Comparison of ENCODE assay signal across 18 cellular contexts in genomic region chr11:121586727-121587126, GRCh38.
"Had no signal": no experiment of that assay in that cellular context is flagged by ENCODE, and none has a peak within 500 bp of the region (broad histone marks: within the 10 kb centered on the region; RNA-seq: fewer than 3 reads in every experiment).

No MANE protein-coding gene starts in this region.

- DNase-seq: activated CD4-positive, alpha-beta T cell treated with anti-CD3 and anti-CD28 coated beads for 4 hours; activated CD8-positive, alpha-beta memory T cell treated with anti-CD3 and anti-CD28 coated beads for 24 hours; activated naive CD4-positive, alpha-beta T cell treated with anti-CD3 and anti-CD28 coated beads, Interleukin-2, amount 50 U/mL, for 16 hours; anterior cingulate cortex; foreskin keratinocyte; heart left ventricle; lower lobe of right lung; midbrain; nucleus accumbens; right cardiac atrium; stimulated activated CD4-positive, alpha-beta T cell treated with anti-CD3 and anti-CD28 coated beads, Interleukin-1b, Interleukin-23, amount 100 ng/mL, for 48 hours; T-cell had no signal

- H3K27ac ChIP-seq: foreskin keratinocyte, heart left ventricle, lower lobe of right lung had no signal

- H3K27me3 Mint-ChIP-seq: natural killer cell treated with Interleukin-12 subunit alpha and Interleukin-12 subunit beta and Interleukin-15 and Interleukin-18, amount 100 ng/mL, for 72 hours; progenitor cell of endocrine pancreas; T-cell had no signal

- H3K36me3 ChIP-seq: tibial nerve had no signal

- H3K27me3 ChIP-seq: foreskin keratinocyte, heart left ventricle, tibial nerve had no signal

- H3K4me3 Mint-ChIP-seq: natural killer cell treated with Interleukin-12 subunit alpha and Interleukin-12 subunit beta and Interleukin-15 and Interleukin-18, amount 100 ng/mL, for 72 hours; stimulated activated memory B cell treated with anti-CD40 and anti-IgM and Interleukin-4, amounts not matched to agents 10 μg/mL and 1 μg/mL and 100 μg/mL, for 72 hours; T-cell had no signal

- H3K27ac Mint-ChIP-seq: activated T-helper 2 cell treated with anti-CD3 and anti-CD28 coated beads, Interferon-gamma antibody, Interleukin-2, Interleukin-4, amounts not matched to agents 10 μg/mL and 5 μg/mL and 100 μg/mL, durations not matched to agents 14 hours and 24 hours and 36 hours; progenitor cell of endocrine pancreas; stimulated activated memory B cell treated with anti-CD40 and anti-IgM and Interleukin-4, amounts not matched to agents 10 μg/mL and 1 μg/mL and 100 μg/mL, for 72 hours had no signal

- H3K4me3 ChIP-seq: heart left ventricle, lower lobe of right lung, tibial nerve had no signal

- ATAC-seq: foreskin keratinocyte; heart left ventricle; natural killer cell treated with Interleukin-12 subunit alpha and Interleukin-12 subunit beta and Interleukin-15 and Interleukin-18, amount 100 ng/mL, for 72 hours; right cardiac atrium; stimulated activated memory B cell treated with anti-CD40 and anti-IgM and Interleukin-4, amounts not matched to agents 10 μg/mL and 1 μg/mL and 100 μg/mL, for 72 hours; T-cell had no signal

- H3K4me1 ChIP-seq: foreskin keratinocyte, tibial nerve had no signal

- H3K9me3 Mint-ChIP-seq: activated T-helper 2 cell treated with anti-CD3 and anti-CD28 coated beads, Interferon-gamma antibody, Interleukin-2, Interleukin-4, amounts not matched to agents 10 μg/mL and 5 μg/mL and 100 μg/mL, durations not matched to agents 14 hours and 24 hours and 36 hours; natural killer cell treated with Interleukin-12 subunit alpha and Interleukin-12 subunit beta and Interleukin-15 and Interleukin-18, amount 100 ng/mL, for 72 hours; stimulated activated memory B cell treated with anti-CD40 and anti-IgM and Interleukin-4, amounts not matched to agents 10 μg/mL and 1 μg/mL and 100 μg/mL, for 72 hours; T-cell had no signal

- H3K9me3 ChIP-seq: heart left ventricle, lower lobe of right lung, tibial nerve had no signal

- FAIRE-seq: endothelial cell of umbilical vein had no signal
